Comparison of ENCODE assay signal across 8 cellular contexts in genomic region chr5:80672140-80672736, GRCh38. TPM values are rescaled to one million over a fixed set of nuclear protein-coding genes. Genes with fewer than 3 reads are reported as not detected.
DNase-seq lines count a peak whose midpoint lies in the region; ATAC-seq and TF ChIP-seq lines count a peak whose summit lies in the region.

No MANE protein-coding gene starts in this region.

- ATAC-seq in CD8-positive, alpha-beta T cell = peak; percentile 84
- ATAC-seq in activated B cell treated with CpG ODN at 0.5 μM for 24 hours (ENCODE audit: low read depth) = no peak
- ATAC-seq in HG02623 (IDR thresholded peaks at IDR 0.05; ENCODE audit: unreplicated experiment) = no peak

- no peak overlapping the region for H2AK5ac ChIP-seq in H9 (ENCODE audit: insufficient read length, low read length)

- WGBS in H9 (ENCODE audit: extremely low coverage, insufficient read length, low lambda C conversion rate) = no CpG with 5 or more reads among the region's 7 CpGs

- POLR2A ChIA-PET in CD8-positive, alpha-beta T cell (lab: Charles Lee) = interaction anchor here (1.2 kb wide), 1 partner anchor 17 kb away, joined by 4 read pairs; the partner anchor contains the start of gene DHFR
- POLR2A ChIA-PET in activated B cell treated with CpG ODN at 0.5 μM for 24 hours (lab: Charles Lee) = interaction anchor here (1.0 kb wide), 1 partner anchor 18 kb away, joined by 3 read pairs; the partner anchor contains the start of gene MSH3

- no peak overlapping the region for H2BK20ac ChIP-seq in H9 (ENCODE audit: low read depth, low read length, poor library complexity, severe bottlenecking)

- H3K4ac ChIP-seq in H9 (ENCODE audit: low read depth, low read length) = no peak overlapping the region

- H2BK15ac ChIP-seq in H9 (ENCODE audit: low read depth, low read length) = no peak overlapping the region

- H3K23me2 ChIP-seq in H9 (ENCODE audit: insufficient read length, low read depth, low read length, poor library complexity, severe bottlenecking) = no peaks in the 10 kb centered on the region

- H3K4me1 Mint-ChIP-seq in CD8-positive, alpha-beta T cell (ENCODE audit: low read depth) = peaks cover 4% of the 10 kb centered on the region
- H3K4me1 Mint-ChIP-seq in H9 (peaks cover 0 to 5% of the 10 kb centered on the region in 2 experiments; a peak in 2 of 4 replicates), activated B cell treated with CpG ODN at 0.5 μM for 24 hours (peaks cover 19% of the 10 kb centered on the region)

- H4K20me1 ChIP-seq in H9 (ENCODE audit: control insufficient read depth, insufficient read depth, insufficient read length) = no peaks in the 10 kb centered on the region

- no peaks in the 10 kb centered on the region for H3K4me1 ChIP-seq in CD8-positive, alpha-beta T cell (ENCODE audit: insufficient read depth, low read length)
- no peaks in the 10 kb centered on the region for H3K4me1 ChIP-seq in H9 (ENCODE audit: insufficient read depth, low read length)

- DNase-seq in CD8-positive, alpha-beta T cell = peak in 6 of 7 experiments; percentile 38 to 70 (median 62)
- DNase-seq in H9 = peak; percentile 64
- DNase-seq in NCI-H2171 (lab: John Stamatoyannopoulos, UW) = peak; percentile 17
- no peak for DNase-seq in activated B cell treated with CpG ODN at 0.5 μM for 24 hours
- peak in 41 of 61 donors; percentile 1 to 76 (median 23) for DNase-seq in caudate nucleus (lab: John Stamatoyannopoulos, UW)
- peak; percentile 68 for DNase-seq in kidney glomerular epithelial cell (lab: John Stamatoyannopoulos, UW)
- DNase-seq in stimulated activated CD4-positive, alpha-beta T cell treated with anti-CD3 and anti-CD28 coated beads, Interleukin-4, amount 100 ng/mL, for 1 hour = peak; percentile 62

- H3K56ac ChIP-seq in H9 (ENCODE audit: insufficient read length, low read depth, low read length) = no peak overlapping the region

- intact Hi-C loops in CD8-positive, alpha-beta T cell (cut with DNase I, micrococcal nuclease) = loop anchor here (2.0 to 5.0 kb wide), 5 partner anchors 17 to 581 kb away; partner anchors contain the start of genes DHFR (in 1 of the 2) and MSH3 (in 1 of the 2)
- intact Hi-C loops in activated B cell treated with CpG ODN at 0.5 μM for 24 hours (cut with micrococcal nuclease) = loop anchor here (1.0 kb wide), 4 partner anchors 17 to 581 kb away; no protein-coding TSS in a partner anchor

- H3K79me1 ChIP-seq in H9 (ENCODE audit: insufficient read depth, low read depth, low read length, poor library complexity, severe bottlenecking) = no peaks in the 10 kb centered on the region

- no peak overlapping the region for H4K5ac ChIP-seq in H9 (ENCODE audit: insufficient read length, low read depth, low read length)

- no peaks in the 10 kb centered on the region for H3K27me3 Mint-ChIP-seq in CD8-positive, alpha-beta T cell (ENCODE audit: low read depth)
- H3K27me3 Mint-ChIP-seq in H9 (ENCODE audit: low read depth) (no peaks in the 10 kb centered on the region), activated B cell treated with CpG ODN at 0.5 μM for 24 hours (no peaks in the 10 kb centered on the region)

- H2AFZ ChIP-seq in H9 (ENCODE audit: low read length) = no peak overlapping the region

- no peak overlapping the region for H2BK12ac ChIP-seq in H9 (ENCODE audit: insufficient read length, low read depth, low read length)

- H3K27me3 ChIP-seq in CD8-positive, alpha-beta T cell (ENCODE audit: insufficient read depth, low read length) = no peaks in the 10 kb centered on the region
- H3K27me3 ChIP-seq in H9 (ENCODE audit: insufficient read depth, low read length) = no peaks in the 10 kb centered on the region

- no peak overlapping the region for H3K27ac ChIP-seq in CD8-positive, alpha-beta T cell (ENCODE audit: low read depth, low read length)
- H3K27ac ChIP-seq in H9 (ENCODE audit: insufficient read length, low read depth, low read length) (no peak overlapping the region), caudate nucleus (ENCODE audit: low read depth, low read length) (no peak overlapping the region)

- TF ChIP-seq CTCF in CD8-positive, alpha-beta T cell (IDR thresholded peaks at IDR 0.05) = peak; percentile 88
- peak; percentile 88 for TF ChIP-seq CTCF in H9 (conservative IDR thresholded peaks at IDR 0.05)
- TF ChIP-seq CTCF in activated B cell treated with CpG ODN at 0.5 μM for 24 hours (IDR thresholded peaks at IDR 0.05) = peak; percentile 61

- no peak overlapping the region for H3T11ph ChIP-seq in H9 (ENCODE audit: low read length)

- no peak overlapping the region for H3K23ac ChIP-seq in H9 (ENCODE audit: insufficient read length, low read depth, low read length)

- no peak overlapping the region for H4K8ac ChIP-seq in H9 (replicated peaks; ENCODE audit: insufficient read length, low read depth, low read length)

- CTCF ChIA-PET in CD8-positive, alpha-beta T cell (lab: Charles Lee) = interaction anchor here (0.8 to 1.6 kb wide), 11 partner anchors 8 to 697 kb away, joined by 3 to 10 read pairs (median 4); no protein-coding TSS in a partner anchor
- CTCF ChIA-PET in activated B cell treated with CpG ODN at 0.5 μM for 24 hours (lab: Charles Lee) = interaction anchor here (0.7 to 1.8 kb wide), 9 partner anchors 11 to 580 kb away, joined by 3 to 13 read pairs (median 5); partner anchors contain the start of genes DHFR and MSH3

- H3K9me3 Mint-ChIP-seq in CD8-positive, alpha-beta T cell = no peaks in the 10 kb centered on the region
- H3K9me3 Mint-ChIP-seq in H9 (no peaks in the 10 kb centered on the region), activated B cell treated with CpG ODN at 0.5 μM for 24 hours (no peaks in the 10 kb centered on the region)

- H3K27ac Mint-ChIP-seq in CD8-positive, alpha-beta T cell = no peak overlapping the region
- H3K27ac Mint-ChIP-seq in H9 (no peak overlapping the region), activated B cell treated with CpG ODN at 0.5 μM for 24 hours (no peak overlapping the region)

- no peak overlapping the region for H3K4me3 Mint-ChIP-seq in CD8-positive, alpha-beta T cell
- H3K4me3 Mint-ChIP-seq in H9 = no peak overlapping the region
- H3K4me3 Mint-ChIP-seq in activated B cell treated with CpG ODN at 0.5 μM for 24 hours = no peak overlapping the region

- H2BK120ac ChIP-seq in H9 (ENCODE audit: low read depth, low read length, poor library complexity, severe bottlenecking) = no peak overlapping the region

- peaks cover 4% of the 10 kb centered on the region for H3K36me3 ChIP-seq in CD8-positive, alpha-beta T cell (ENCODE audit: insufficient read depth, low read length)

- no peak overlapping the region for H4K91ac ChIP-seq in H9 (ENCODE audit: insufficient read length, low read depth, low read length)

- H2BK5ac ChIP-seq in H9 (ENCODE audit: insufficient read length, low read length) = no peak overlapping the region

- no peak overlapping the region for H3K9ac ChIP-seq in H9 (ENCODE audit: extremely low read depth, insufficient read length, low read length)

- H3K36me3 Mint-ChIP-seq in CD8-positive, alpha-beta T cell = peaks cover 74% of the 10 kb centered on the region
- peaks cover 6 to 42% (median 40%) of the 10 kb centered on the region in 3 experiments for H3K36me3 Mint-ChIP-seq in H9 (ENCODE audit: insufficient read depth in 1 of 3, low read depth in 3 of 3)
- peaks cover 69% of the 10 kb centered on the region for H3K36me3 Mint-ChIP-seq in activated B cell treated with CpG ODN at 0.5 μM for 24 hours (ENCODE audit: low read depth)

- no peaks in the 10 kb centered on the region for H3K9me3 ChIP-seq in CD8-positive, alpha-beta T cell (ENCODE audit: low read length)
- H3K9me3 ChIP-seq in H9 (ENCODE audit: control insufficient read depth, low read depth, low read length) = no peaks in the 10 kb centered on the region

- no peak overlapping the region for H3K14ac ChIP-seq in H9 (ENCODE audit: insufficient read depth, low read length)

- no peak overlapping the region for H3K18ac ChIP-seq in H9 (ENCODE audit: insufficient read length, low read depth, low read length)

- no peak overlapping the region for H3K4me3 ChIP-seq in CD8-positive, alpha-beta T cell (ENCODE audit: low read depth, low read length)

- H3K4me2 ChIP-seq in H9 (ENCODE audit: insufficient read depth, insufficient read length, low read length) = no peak overlapping the region

- no peaks in the 10 kb centered on the region for H3K79me2 ChIP-seq in H9 (ENCODE audit: insufficient read depth, low read length)

RNA-seq across cellular contexts. Expression of gene DHFR, which starts 17.5 kb away (rescaled TPM):
- total RNA-seq in CD8-positive, alpha-beta T cell = 1 to 10 TPM; 5.9 TPM
- total RNA-seq in H9 (2021) (70.6 and 72.2 TPM in 2 replicates), activated B cell treated with CpG ODN at 0.5 μM for 24 hours (11.1 and 12.7 TPM in 2 replicates)

RNA-seq across cellular contexts. Expression of gene MSH3, which starts 17.8 kb away (rescaled TPM):
- total RNA-seq in CD8-positive, alpha-beta T cell = 1 to 10 TPM; 8.5 to 8.6 TPM
- 16.7 and 17.3 TPM in 2 replicates for total RNA-seq in H9 (2021)
- total RNA-seq in activated B cell treated with CpG ODN at 0.5 μM for 24 hours = 22.9 and 24.0 TPM in 2 replicates
